9 cellular contexts compared by ENCODE assay signal in the genomic region with DNA sequence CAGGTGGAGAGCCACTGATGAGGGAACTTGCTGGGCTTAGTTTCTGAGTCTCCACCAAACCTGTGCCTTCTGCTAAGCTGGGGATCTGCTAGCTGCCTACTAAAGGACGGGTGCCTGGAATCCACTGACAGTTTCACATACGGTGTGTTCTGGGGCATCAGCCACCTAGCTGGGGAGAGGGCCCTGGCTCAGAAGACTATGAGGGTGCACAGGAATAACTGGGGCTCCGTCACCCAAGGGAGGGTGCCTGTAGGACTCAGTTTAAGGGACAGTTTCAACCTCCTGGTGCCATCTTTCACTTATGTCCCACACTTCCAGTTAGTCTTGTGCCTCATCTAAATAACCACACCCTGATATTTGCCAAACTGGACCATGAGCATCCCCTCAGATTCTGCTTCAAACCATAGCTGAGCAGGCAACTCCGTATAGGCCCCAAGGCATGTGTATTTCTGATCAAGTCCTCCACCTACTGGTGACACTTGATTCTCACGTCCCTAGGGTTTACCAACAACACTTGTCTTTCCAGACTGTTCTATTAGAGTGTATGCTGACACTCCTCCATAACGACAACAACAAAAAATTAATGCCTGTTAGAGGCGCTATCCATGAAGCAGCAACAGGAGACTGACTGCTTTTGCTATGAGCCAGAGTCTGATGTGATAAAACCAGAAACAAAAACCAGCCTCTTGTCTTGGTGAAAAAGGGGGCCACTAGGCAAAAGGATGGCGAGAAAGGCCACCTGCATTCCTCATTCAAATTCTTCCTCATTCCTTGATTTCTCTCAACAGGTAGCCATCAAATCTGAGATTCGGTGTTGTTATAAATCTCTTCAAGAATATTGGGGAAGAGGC. TPM values are rescaled to one million over a fixed set of nuclear protein-coding genes. Genes with fewer than 3 reads are reported as not detected.
DNase-seq lines count a peak whose midpoint lies in the region; TF ChIP-seq lines count a peak whose summit lies in the region.
"Had no signal": no experiment of that assay in that cellular context is flagged by ENCODE, and none has a peak within 500 bp of the region (broad histone marks: within the 10 kb centered on the region; RNA-seq: fewer than 3 reads in every experiment).

No MANE protein-coding gene starts in this region.

- peaks cover 2% of the 10 kb centered on the region; the same call in 1 of the 2 replicates for H3K9me3 ChIP-seq in OCI-LY1 (ENCODE audit: low read length)
- H3K9me3 ChIP-seq in adrenal gland (replicated peaks in 1 of 3), result no peaks in the 10 kb centered on the region
- no peaks in the 10 kb centered on the region for H3K9me3 ChIP-seq in hepatocyte (ENCODE audit: low read depth)
- H3K9me3 ChIP-seq in smooth muscle cell (replicated peaks; ENCODE audit: low read depth), result no peaks in the 10 kb centered on the region
- H3K9me3 ChIP-seq: gastrocnemius medialis had no signal

- H3K27ac ChIP-seq in OCI-LY1 (ENCODE audit: low read depth, low read length, poor library complexity, severe bottlenecking) (no peak overlapping the region), adrenal gland (no peak overlapping the region), hepatocyte (no peak overlapping the region), smooth muscle cell (ENCODE audit: low read depth) (no peak overlapping the region)
- H3K27ac ChIP-seq: gastrocnemius medialis had no signal

- H3K36me3 ChIP-seq in OCI-LY1 (ENCODE audit: insufficient read depth, low read length), result no peaks in the 10 kb centered on the region
- no peaks in the 10 kb centered on the region for H3K36me3 ChIP-seq in adrenal gland (replicated peaks in 1 of 2)
- no peaks in the 10 kb centered on the region for H3K36me3 ChIP-seq in hepatocyte (replicated peaks; ENCODE audit: insufficient read depth, low read depth)
- H3K36me3 ChIP-seq in smooth muscle cell (ENCODE audit: low read depth), result no peaks in the 10 kb centered on the region
- H3K36me3 ChIP-seq: gastrocnemius medialis had no signal

- no peaks in the 10 kb centered on the region for H3K4me1 ChIP-seq in OCI-LY1 (ENCODE audit: insufficient read depth, low read length, severe bottlenecking)
- no peaks in the 10 kb centered on the region for H3K4me1 ChIP-seq in adrenal gland (replicated peaks in 1 of 2)
- H3K4me1 ChIP-seq in hepatocyte (ENCODE audit: insufficient read depth), result no peaks in the 10 kb centered on the region
- no peaks in the 10 kb centered on the region for H3K4me1 ChIP-seq in smooth muscle cell (ENCODE audit: low read depth)
- H3K4me1 ChIP-seq: gastrocnemius medialis had no signal

- H3K9me2 ChIP-seq in OCI-LY1 (ENCODE audit: low read depth, low read length), result no peaks in the 10 kb centered on the region
- H3K9me2 ChIP-seq in hepatocyte (replicated peaks; ENCODE audit: insufficient read depth), result no peaks in the 10 kb centered on the region

- H3K4me2 ChIP-seq in OCI-LY1 (ENCODE audit: low read length) (no peak overlapping the region), hepatocyte (no peak overlapping the region), smooth muscle cell (no peak overlapping the region)

- intact Hi-C loops in adrenal gland (cut with DNase I), result loop anchor here in 1 of 2 donors (10.0 kb wide), 1 partner anchor 172 kb away; no protein-coding TSS in a partner anchor

- H2AFZ ChIP-seq in OCI-LY1 (ENCODE audit: low read length) (no peak overlapping the region), hepatocyte (no peak overlapping the region), smooth muscle cell (ENCODE audit: low read depth) (no peak overlapping the region)

- no peaks in the 10 kb centered on the region for H3F3A ChIP-seq in OCI-LY1 (ENCODE audit: insufficient read depth, low read length)
- no peaks in the 10 kb centered on the region for H3F3A ChIP-seq in smooth muscle cell (ENCODE audit: low read depth)

- no peak overlapping the region for H3K9ac ChIP-seq in OCI-LY1 (ENCODE audit: low read length)
- H3K9ac ChIP-seq in smooth muscle cell (ENCODE audit: low read depth), result no peak overlapping the region

- WGBS in adrenal gland, 4 donors, result 43 to 53% (median 50%) methylated on average over 9 of the region's 9 CpGs
- 59% methylated on average over 9 of the region's 9 CpGs for WGBS in hepatocyte (ENCODE audit: low lambda C conversion rate, missing lambda C conversion rate)
- 56% methylated on average over 9 of the region's 9 CpGs for WGBS in smooth muscle cell (ENCODE audit: low lambda C conversion rate)

- H3K4me3 ChIP-seq in OCI-LY1 (ENCODE audit: low read depth, low read length, poor library complexity, severe bottlenecking) (no peak overlapping the region), adrenal gland (no peak overlapping the region), hepatocyte (no peak overlapping the region), smooth muscle cell (no peak overlapping the region)
- H3K4me3 ChIP-seq: gastrocnemius medialis had no signal

- no peak for TF ChIP-seq POLR2A in adrenal gland (IDR thresholded peaks at IDR 0.05)

- peak; percentile 75 for TF ChIP-seq CTCF in OCI-LY1 (IDR thresholded peaks at IDR 0.05; ENCODE audit: low read length)
- TF ChIP-seq CTCF in adrenal gland (IDR thresholded peaks at IDR 0.05), result peak; percentile 46 to 63 (median 59)
- peak; percentile 68 for TF ChIP-seq CTCF in hepatocyte (IDR thresholded peaks at IDR 0.05; ENCODE audit: poor library complexity)
- TF ChIP-seq CTCF in smooth muscle cell (IDR thresholded peaks at IDR 0.05; ENCODE audit: borderline replicate concordance, insufficient read depth, poor library complexity, severe bottlenecking), result peak; percentile 44

- H3K27me3 ChIP-seq in OCI-LY1 (ENCODE audit: insufficient read depth, low read length), result no peaks in the 10 kb centered on the region
- H3K27me3 ChIP-seq in adrenal gland, result no peaks in the 10 kb centered on the region
- no peaks in the 10 kb centered on the region for H3K27me3 ChIP-seq in hepatocyte
- H3K27me3 ChIP-seq in smooth muscle cell (ENCODE audit: low read depth), result peaks cover 3% of the 10 kb centered on the region
- H3K27me3 ChIP-seq: gastrocnemius medialis had no signal

- H3K79me2 ChIP-seq in OCI-LY1 (ENCODE audit: insufficient read depth, low read length) (no peaks in the 10 kb centered on the region), hepatocyte (no peaks in the 10 kb centered on the region), smooth muscle cell (ENCODE audit: low read depth) (no peaks in the 10 kb centered on the region)

- H4K20me1 ChIP-seq in OCI-LY1 (ENCODE audit: insufficient read depth, low read length) (no peaks in the 10 kb centered on the region), hepatocyte (ENCODE audit: insufficient read depth, poor library complexity, severe bottlenecking) (no peaks in the 10 kb centered on the region), smooth muscle cell (ENCODE audit: low read depth) (no peaks in the 10 kb centered on the region)

- peak; percentile 4 for DNase-seq in activated gamma-delta T cell treated with anti-CD3 and anti-CD28 coated beads, Interleukin-2, amount 50 U/mL, for 16 hours (ENCODE audit: low read depth)
- DNase-seq in activated gamma-delta T cell (lab: John Stamatoyannopoulos, UW) (no peak), HT-29 (ENCODE audit: low spot score) (peak; percentile 63), adrenal gland (peak; percentile 41 to 70 (median 47)), hepatocyte (ENCODE audit: low spot score) (peak; percentile 76), smooth muscle cell (lab: John Stamatoyannopoulos, UW; ENCODE audit: unreplicated experiment) (no peak), NCI-H1048 (lab: John Stamatoyannopoulos, UW) (no peak)
- DNase-seq: gastrocnemius medialis had no signal

RNA-seq across cellular contexts. Expression of gene PAXBP1, which starts 55.0 kb away (rescaled TPM):
- total RNA-seq in HT-29 (2014; rRNA removed; shearing (Covaris generic)), result 16.5 and 16.7 TPM in 2 replicates
- total RNA-seq in adrenal gland (10 to 100 TPM in 7 of 8 donors, 1 to 10 TPM in 1; 7.7 to 37.6 (median 21.0) TPM), hepatocyte (44.5 and 50.9 TPM in 2 replicates), smooth muscle cell (43.2 and 53.8 TPM in 2 replicates)
- polyA plus RNA-seq in adrenal gland (10 to 100 TPM; 19.6 to 41.1 (median 36.2) TPM), hepatocyte (17.9 and 28.8 TPM in 2 replicates), smooth muscle cell (11.9 and 17.9 TPM in 2 replicates)

Comparison
In these comparisons a context has a peak if more than half of its experiments do, and no peak if none do; other contexts are left out.
1. DNase-seq: peak in activated gamma-delta T cell treated with anti-CD3 and anti-CD28 coated beads, Interleukin-2, amount 50 U/mL, for 16 hours (single experiment), HT-29 (single experiment), adrenal gland (7 of 7) and hepatocyte (single experiment); none in activated gamma-delta T cell (single experiment), smooth muscle cell (single experiment) and NCI-H1048 (single experiment).
2. Peak in every context shown above with its lines, with median percentiles within 50 percentile points of each other: CTCF ChIP-seq.